1 cellular context compared by ENCODE assay signal in the genomic region with DNA sequence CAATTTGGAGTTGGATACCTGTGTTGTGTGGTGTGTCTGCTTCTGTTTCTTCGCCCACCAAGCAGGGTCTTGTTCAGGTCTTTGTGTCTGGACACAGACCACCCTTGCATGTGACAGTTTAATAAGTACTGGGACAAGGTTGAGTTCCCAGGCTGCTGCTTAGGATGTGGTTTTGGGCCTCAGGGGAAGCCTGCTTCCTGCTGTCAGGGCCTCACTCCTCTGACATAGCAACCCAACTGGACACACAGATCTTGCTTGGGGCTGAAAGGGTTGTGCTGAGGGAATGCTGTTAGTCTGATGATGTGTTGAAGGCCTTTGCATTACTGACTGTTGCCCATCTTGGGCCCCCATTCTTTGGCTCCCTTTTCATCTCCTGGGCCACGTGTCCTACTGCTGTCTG.
TF ChIP-seq lines count a peak whose summit lies in the region.

No MANE protein-coding gene starts in this region.

TF ChIP-seq in K562, 482 proteins besides CTCF, POLR2A, EP300 and RAD21:
- TF ChIP-seq, protein P1, sequence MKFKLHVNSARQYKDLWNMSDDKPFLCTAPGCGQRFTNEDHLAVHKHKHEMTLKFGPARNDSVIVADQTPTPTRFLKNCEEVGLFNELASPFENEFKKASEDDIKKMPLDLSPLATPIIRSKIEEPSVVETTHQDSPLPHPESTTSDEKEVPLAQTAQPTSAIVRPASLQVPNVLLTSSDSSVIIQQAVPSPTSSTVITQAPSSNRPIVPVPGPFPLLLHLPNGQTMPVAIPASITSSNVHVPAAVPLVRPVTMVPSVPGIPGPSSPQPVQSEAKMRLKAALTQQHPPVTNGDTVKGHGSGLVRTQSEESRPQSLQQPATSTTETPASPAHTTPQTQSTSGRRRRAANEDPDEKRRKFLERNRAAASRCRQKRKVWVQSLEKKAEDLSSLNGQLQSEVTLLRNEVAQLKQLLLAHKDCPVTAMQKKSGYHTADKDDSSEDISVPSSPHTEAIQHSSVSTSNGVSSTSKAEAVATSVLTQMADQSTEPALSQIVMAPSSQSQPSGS (CRISPR knock-in tag; IDR thresholded peaks at IDR 0.05): no peak
- TF ChIP-seq SIN3A (IDR thresholded peaks at IDR 0.05; ENCODE audit: borderline replicate concordance in 2 of 2, control insufficient read depth in 1 of 2, low read depth in 2 of 2, low read length in 2 of 2) (no peak), EZH2 (IDR thresholded peaks at IDR 0.05; ENCODE audit: borderline replicate concordance, low read depth, low read length) (no peak), ELF1 (tag; IDR thresholded peaks at IDR 0.05) (no peak), ZNF507 (tag; conservative IDR thresholded peaks at IDR 0.05) (no peak), SNRNP70 (optimal IDR thresholded peaks at IDR 0.05; ENCODE audit: low read depth, low read length) (no peak), RUNX1 (IDR thresholded peaks at IDR 0.05; ENCODE audit: low read depth) (no peak), SIX5 (IDR thresholded peaks at IDR 0.05; ENCODE audit: borderline replicate concordance in 1 of 2, insufficient read depth in 1 of 2, low read depth in 1 of 2, low read length in 2 of 2) (no peak)
- TF ChIP-seq, protein P2, sequence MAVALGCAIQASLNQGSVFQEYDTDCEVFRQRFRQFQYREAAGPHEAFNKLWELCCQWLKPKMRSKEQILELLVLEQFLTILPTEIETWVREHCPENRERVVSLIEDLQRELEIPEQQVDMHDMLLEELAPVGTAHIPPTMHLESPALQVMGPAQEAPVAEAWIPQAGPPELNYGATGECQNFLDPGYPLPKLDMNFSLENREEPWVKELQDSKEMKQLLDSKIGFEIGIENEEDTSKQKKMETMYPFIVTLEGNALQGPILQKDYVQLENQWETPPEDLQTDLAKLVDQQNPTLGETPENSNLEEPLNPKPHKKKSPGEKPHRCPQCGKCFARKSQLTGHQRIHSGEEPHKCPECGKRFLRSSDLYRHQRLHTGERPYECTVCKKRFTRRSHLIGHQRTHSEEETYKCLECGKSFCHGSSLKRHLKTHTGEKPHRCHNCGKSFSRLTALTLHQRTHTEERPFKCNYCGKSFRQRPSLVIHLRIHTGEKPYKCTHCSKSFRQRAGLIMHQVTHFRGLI (CRISPR knock-in tag; IDR thresholded peaks at IDR 0.05): no peak
- TF ChIP-seq, protein P3, sequence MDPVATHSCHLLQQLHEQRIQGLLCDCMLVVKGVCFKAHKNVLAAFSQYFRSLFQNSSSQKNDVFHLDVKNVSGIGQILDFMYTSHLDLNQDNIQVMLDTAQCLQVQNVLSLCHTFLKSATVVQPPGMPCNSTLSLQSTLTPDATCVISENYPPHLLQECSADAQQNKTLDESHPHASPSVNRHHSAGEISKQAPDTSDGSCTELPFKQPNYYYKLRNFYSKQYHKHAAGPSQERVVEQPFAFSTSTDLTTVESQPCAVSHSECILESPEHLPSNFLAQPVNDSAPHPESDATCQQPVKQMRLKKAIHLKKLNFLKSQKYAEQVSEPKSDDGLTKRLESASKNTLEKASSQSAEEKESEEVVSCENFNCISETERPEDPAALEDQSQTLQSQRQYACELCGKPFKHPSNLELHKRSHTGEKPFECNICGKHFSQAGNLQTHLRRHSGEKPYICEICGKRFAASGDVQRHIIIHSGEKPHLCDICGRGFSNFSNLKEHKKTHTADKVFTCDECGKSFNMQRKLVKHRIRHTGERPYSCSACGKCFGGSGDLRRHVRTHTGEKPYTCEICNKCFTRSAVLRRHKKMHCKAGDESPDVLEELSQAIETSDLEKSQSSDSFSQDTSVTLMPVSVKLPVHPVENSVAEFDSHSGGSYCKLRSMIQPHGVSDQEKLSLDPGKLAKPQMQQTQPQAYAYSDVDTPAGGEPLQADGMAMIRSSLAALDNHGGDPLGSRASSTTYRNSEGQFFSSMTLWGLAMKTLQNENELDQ (CRISPR knock-in tag; IDR thresholded peaks at IDR 0.05; ENCODE audit: borderline replicate concordance): no peak
- TF ChIP-seq, protein P4, sequence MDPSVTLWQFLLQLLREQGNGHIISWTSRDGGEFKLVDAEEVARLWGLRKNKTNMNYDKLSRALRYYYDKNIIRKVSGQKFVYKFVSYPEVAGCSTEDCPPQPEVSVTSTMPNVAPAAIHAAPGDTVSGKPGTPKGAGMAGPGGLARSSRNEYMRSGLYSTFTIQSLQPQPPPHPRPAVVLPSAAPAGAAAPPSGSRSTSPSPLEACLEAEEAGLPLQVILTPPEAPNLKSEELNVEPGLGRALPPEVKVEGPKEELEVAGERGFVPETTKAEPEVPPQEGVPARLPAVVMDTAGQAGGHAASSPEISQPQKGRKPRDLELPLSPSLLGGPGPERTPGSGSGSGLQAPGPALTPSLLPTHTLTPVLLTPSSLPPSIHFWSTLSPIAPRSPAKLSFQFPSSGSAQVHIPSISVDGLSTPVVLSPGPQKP (CRISPR knock-in tag; IDR thresholded peaks at IDR 0.05): no peak
- TF ChIP-seq, protein P5, sequence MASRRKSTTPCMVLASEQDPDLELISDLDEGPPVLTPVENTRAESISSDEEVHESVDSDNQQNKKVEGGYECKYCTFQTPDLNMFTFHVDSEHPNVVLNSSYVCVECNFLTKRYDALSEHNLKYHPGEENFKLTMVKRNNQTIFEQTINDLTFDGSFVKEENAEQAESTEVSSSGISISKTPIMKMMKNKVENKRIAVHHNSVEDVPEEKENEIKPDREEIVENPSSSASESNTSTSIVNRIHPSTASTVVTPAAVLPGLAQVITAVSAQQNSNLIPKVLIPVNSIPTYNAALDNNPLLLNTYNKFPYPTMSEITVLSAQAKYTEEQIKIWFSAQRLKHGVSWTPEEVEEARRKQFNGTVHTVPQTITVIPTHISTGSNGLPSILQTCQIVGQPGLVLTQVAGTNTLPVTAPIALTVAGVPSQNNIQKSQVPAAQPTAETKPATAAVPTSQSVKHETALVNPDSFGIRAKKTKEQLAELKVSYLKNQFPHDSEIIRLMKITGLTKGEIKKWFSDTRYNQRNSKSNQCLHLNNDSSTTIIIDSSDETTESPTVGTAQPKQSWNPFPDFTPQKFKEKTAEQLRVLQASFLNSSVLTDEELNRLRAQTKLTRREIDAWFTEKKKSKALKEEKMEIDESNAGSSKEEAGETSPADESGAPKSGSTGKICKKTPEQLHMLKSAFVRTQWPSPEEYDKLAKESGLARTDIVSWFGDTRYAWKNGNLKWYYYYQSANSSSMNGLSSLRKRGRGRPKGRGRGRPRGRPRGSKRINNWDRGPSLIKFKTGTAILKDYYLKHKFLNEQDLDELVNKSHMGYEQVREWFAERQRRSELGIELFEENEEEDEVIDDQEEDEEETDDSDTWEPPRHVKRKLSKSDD (conservative IDR thresholded peaks at IDR 0.05; ENCODE audit: low read length): no peak
- TF ChIP-seq, protein P6, sequence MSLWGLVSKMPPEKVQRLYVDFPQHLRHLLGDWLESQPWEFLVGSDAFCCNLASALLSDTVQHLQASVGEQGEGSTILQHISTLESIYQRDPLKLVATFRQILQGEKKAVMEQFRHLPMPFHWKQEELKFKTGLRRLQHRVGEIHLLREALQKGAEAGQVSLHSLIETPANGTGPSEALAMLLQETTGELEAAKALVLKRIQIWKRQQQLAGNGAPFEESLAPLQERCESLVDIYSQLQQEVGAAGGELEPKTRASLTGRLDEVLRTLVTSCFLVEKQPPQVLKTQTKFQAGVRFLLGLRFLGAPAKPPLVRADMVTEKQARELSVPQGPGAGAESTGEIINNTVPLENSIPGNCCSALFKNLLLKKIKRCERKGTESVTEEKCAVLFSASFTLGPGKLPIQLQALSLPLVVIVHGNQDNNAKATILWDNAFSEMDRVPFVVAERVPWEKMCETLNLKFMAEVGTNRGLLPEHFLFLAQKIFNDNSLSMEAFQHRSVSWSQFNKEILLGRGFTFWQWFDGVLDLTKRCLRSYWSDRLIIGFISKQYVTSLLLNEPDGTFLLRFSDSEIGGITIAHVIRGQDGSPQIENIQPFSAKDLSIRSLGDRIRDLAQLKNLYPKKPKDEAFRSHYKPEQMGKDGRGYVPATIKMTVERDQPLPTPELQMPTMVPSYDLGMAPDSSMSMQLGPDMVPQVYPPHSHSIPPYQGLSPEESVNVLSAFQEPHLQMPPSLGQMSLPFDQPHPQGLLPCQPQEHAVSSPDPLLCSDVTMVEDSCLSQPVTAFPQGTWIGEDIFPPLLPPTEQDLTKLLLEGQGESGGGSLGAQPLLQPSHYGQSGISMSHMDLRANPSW (CRISPR knock-in tag; IDR thresholded peaks at IDR 0.05): no peak
